1 cellular context compared by ENCODE assay signal in genomic region chr9:4366649-4367330, GRCh38.
TF ChIP-seq lines count a peak whose summit lies in the region.

No MANE protein-coding gene starts in this region.

TF ChIP-seq in K562, 482 proteins besides CTCF, POLR2A, EP300 and RAD21 (continued from another document):
- TF ChIP-seq ETV1 (tag; conservative IDR thresholded peaks at IDR 0.05; ENCODE audit: low read depth) = no peak
- TF ChIP-seq POLR2G (IDR thresholded peaks at IDR 0.05; ENCODE audit: low read depth, low read length) = no peak
- no peak for TF ChIP-seq COPS2 (conservative IDR thresholded peaks at IDR 0.05)
- TF ChIP-seq PRDM10 (IDR thresholded peaks at IDR 0.05; ENCODE audit: partially characterized antibody) = no peak
- TF ChIP-seq, protein P1, sequence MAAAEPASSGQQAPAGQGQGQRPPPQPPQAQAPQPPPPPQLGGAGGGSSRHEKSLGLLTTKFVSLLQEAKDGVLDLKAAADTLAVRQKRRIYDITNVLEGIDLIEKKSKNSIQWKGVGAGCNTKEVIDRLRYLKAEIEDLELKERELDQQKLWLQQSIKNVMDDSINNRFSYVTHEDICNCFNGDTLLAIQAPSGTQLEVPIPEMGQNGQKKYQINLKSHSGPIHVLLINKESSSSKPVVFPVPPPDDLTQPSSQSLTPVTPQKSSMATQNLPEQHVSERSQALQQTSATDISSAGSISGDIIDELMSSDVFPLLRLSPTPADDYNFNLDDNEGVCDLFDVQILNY (CRISPR knock-in tag; IDR thresholded peaks at IDR 0.05) = no peak
- TF ChIP-seq ZNF695 (CRISPR knock-in tag; IDR thresholded peaks at IDR 0.05) = no peak
- TF ChIP-seq ZBTB8A (IDR thresholded peaks at IDR 0.05; ENCODE audit: partially characterized antibody) = no peak
- no peak for TF ChIP-seq ZNF449 (CRISPR knock-in tag; IDR thresholded peaks at IDR 0.05)
- TF ChIP-seq THAP7 (CRISPR knock-in tag; IDR thresholded peaks at IDR 0.05) = no peak
